ENCODE assay signal across 1 cellular context in genomic region chr14:23286904-23287479, GRCh38.
TF ChIP-seq lines count a peak whose summit lies in the region.

No MANE protein-coding gene starts in this region.

TF ChIP-seq in H1, 55 proteins besides CTCF, POLR2A, EP300 and RAD21:
- TF ChIP-seq NANOG (IDR thresholded peaks at IDR 0.05; ENCODE audit: insufficient read depth, low read depth, low read length, poor library complexity, severe bottlenecking) (no peak), SP2 (IDR thresholded peaks at IDR 0.05; ENCODE audit: low read length) (no peak), CHD1 (IDR thresholded peaks at IDR 0.05; ENCODE audit: low read depth, low read length) (no peak), EZH2 (IDR thresholded peaks at IDR 0.05; ENCODE audit: low read depth, low read length, severe bottlenecking) (no peak), TAF7 (optimal IDR thresholded peaks at IDR 0.05; ENCODE audit: borderline replicate concordance, low read depth, low read length) (no peak), JUND (IDR thresholded peaks at IDR 0.05; ENCODE audit: low read length) (no peak), KDM4A (IDR thresholded peaks at IDR 0.05; ENCODE audit: low read depth, low read length, severe bottlenecking) (no peak), SAP30 (IDR thresholded peaks at IDR 0.05; ENCODE audit: insufficient read depth, insufficient replicate concordance, low read length) (no peak), SP4 (IDR thresholded peaks at IDR 0.05; ENCODE audit: low read length) (no peak)
